In genomic region chr21:17494051-17494450, GRCh38 we compare ENCODE assay signal across 29 cellular contexts.
"Had no signal": no experiment of that assay in that cellular context is flagged by ENCODE, and none has a peak within 500 bp of the region (broad histone marks: within the 10 kb centered on the region; RNA-seq: fewer than 3 reads in every experiment).

No MANE protein-coding gene starts in this region.

- H3K4me3 ChIP-seq: colonic mucosa, coronary artery, dorsolateral prefrontal cortex, esophagus muscularis mucosa, esophagus squamous epithelium, gastrocnemius medialis, gastroesophageal sphincter, heart left ventricle, heart right ventricle had no signal

- ATAC-seq: effector memory CD8-positive, alpha-beta T cell; esophagus mucosa; foreskin keratinocyte; gastrocnemius medialis; gastroesophageal sphincter; heart left ventricle; heart right ventricle had no signal

- H3K27ac ChIP-seq: colonic mucosa, coronary artery, dorsolateral prefrontal cortex, epithelial cell of prostate, esophagus muscularis mucosa, esophagus squamous epithelium, foreskin keratinocyte, gastrocnemius medialis, gastroesophageal sphincter, heart left ventricle, heart right ventricle had no signal

- H3K36me3 ChIP-seq: colonic mucosa, esophagus muscularis mucosa, esophagus squamous epithelium, gastrocnemius medialis, gastroesophageal sphincter, heart left ventricle, heart right ventricle had no signal

- H3K27me3 ChIP-seq: colonic mucosa, dorsolateral prefrontal cortex, esophagus muscularis mucosa, esophagus squamous epithelium, gastrocnemius medialis, gastroesophageal sphincter, heart left ventricle, heart right ventricle had no signal

- H3K9me3 ChIP-seq: colonic mucosa, esophagus muscularis mucosa, esophagus squamous epithelium, gastrocnemius medialis, gastroesophageal sphincter, heart left ventricle, heart right ventricle had no signal

- H3K4me3 Mint-ChIP-seq: dendritic cell treated with granulocyte-macrophage colony-stimulating factor and Interleukin-4, amounts not matched to agents 40 ng/mL and 50 ng/mL, for 4 days; effector memory CD8-positive, alpha-beta T cell; endodermal cell had no signal

- DNase-seq: colonic mucosa; cortex of kidney; dermis blood vessel endothelial cell; dorsolateral prefrontal cortex; effector CD4-positive, alpha-beta T cell; effector CD8-positive, alpha-beta T cell; effector memory CD4-positive, alpha-beta T cell; effector memory CD8-positive, alpha-beta T cell; endodermal cell; erythroblast; esophagus squamous epithelium; foreskin fibroblast; foreskin keratinocyte; foreskin melanocyte; gastrocnemius medialis; glutamatergic neuron; head of caudate nucleus; heart left ventricle; heart right ventricle had no signal

- H3K9me3 Mint-ChIP-seq: dendritic cell treated with granulocyte-macrophage colony-stimulating factor and Interleukin-4, amounts not matched to agents 40 ng/mL and 50 ng/mL, for 4 days; effector memory CD8-positive, alpha-beta T cell; endodermal cell had no signal

- H3K27ac Mint-ChIP-seq: dendritic cell treated with granulocyte-macrophage colony-stimulating factor and Interleukin-4, amounts not matched to agents 40 ng/mL and 50 ng/mL, for 4 days; effector memory CD8-positive, alpha-beta T cell had no signal

- H3K4me1 ChIP-seq: colonic mucosa, gastrocnemius medialis, gastroesophageal sphincter had no signal

- FAIRE-seq: colon, endometrium, endothelial cell of umbilical vein, frontal cortex had no signal
